1 cellular context compared by ENCODE assay signal in genomic region chr13:45623516-45624090, GRCh38.
TF ChIP-seq lines count a peak whose summit lies in the region.

No MANE protein-coding gene starts in this region.

TF ChIP-seq in K562, 482 proteins besides CTCF, POLR2A, EP300 and RAD21 (continued from another document):
- TF ChIP-seq PBX2 (CRISPR knock-in tag; IDR thresholded peaks at IDR 0.05; ENCODE audit: low read depth) (no peak), PBX2 (tag; conservative IDR thresholded peaks at IDR 0.05; ENCODE audit: low read depth) (peak; percentile 75)
